10 cellular contexts compared by ENCODE assay signal in genomic region chr10:34526186-34526585, GRCh38.
DNase-seq lines count a peak whose midpoint lies in the region; ATAC-seq and TF ChIP-seq lines count a peak whose summit lies in the region.
"Had no signal": no experiment of that assay in that cellular context is flagged by ENCODE, and none has a peak within 500 bp of the region (broad histone marks: within the 10 kb centered on the region; RNA-seq: fewer than 3 reads in every experiment).

No MANE protein-coding gene starts in this region.

- peak overlapping the region; percentile 97 for H3K27ac ChIP-seq in GM23248
- peak overlapping the region; percentile 7 to 59 (median 36) for H3K27ac ChIP-seq in gastroesophageal sphincter
- H3K27ac ChIP-seq in MM.1S (ENCODE audit: low read length) = no peak overlapping the region

- DNase-seq in GM23248 = peak; percentile 78
- DNase-seq in DMS79 treated with DMSO at 0.1 percent for 48 hours (lab: John Stamatoyannopoulos, UW) = no peak
- DNase-seq in MM.1S = no peak
- no peak for DNase-seq in 8988T
- DNase-seq: activated effector memory CD4-positive, alpha-beta T cell treated with Interleukin-2 at 50 U/mL for 16 hours; DMS153 had no signal

- H3K4me2 ChIP-seq in GM23248 (ENCODE audit: unreplicated experiment) = peak overlapping the region; percentile 78
- peak overlapping the region; percentile 65 for H3K4me2 ChIP-seq in skeletal muscle satellite cell (ENCODE audit: low read length)
- H3K4me2 ChIP-seq in MM.1S (ENCODE audit: low read depth, low read length) = no peak overlapping the region

- in situ Hi-C loops in GM23248 (cut with MboI) = no loop called here

- no peaks in the 10 kb centered on the region for H3K27me3 ChIP-seq in GM23248 (replicated peaks; ENCODE audit: insufficient read depth)
- H3K27me3 ChIP-seq in gastroesophageal sphincter = no peaks in the 10 kb centered on the region
- H3K27me3 ChIP-seq in skeletal muscle satellite cell (ENCODE audit: control insufficient read depth, insufficient read depth, low read length) = no peaks in the 10 kb centered on the region
- no peaks in the 10 kb centered on the region for H3K27me3 ChIP-seq in MM.1S (replicated peaks; ENCODE audit: insufficient read depth, low read length)

- H3K9me2 ChIP-seq in GM23248 (ENCODE audit: insufficient read depth) = no peaks in the 10 kb centered on the region
- H3K9me2 ChIP-seq in MM.1S (replicated peaks; ENCODE audit: insufficient read depth, low read length) = no peaks in the 10 kb centered on the region

- H3F3A ChIP-seq in GM23248 (ENCODE audit: insufficient read depth) = peaks cover 45% of the 10 kb centered on the region
- no peaks in the 10 kb centered on the region for H3F3A ChIP-seq in MM.1S (ENCODE audit: insufficient read depth, low read length)

- H3K36me3 ChIP-seq in GM23248 (ENCODE audit: low read depth) (no peaks in the 10 kb centered on the region), gastroesophageal sphincter (no peaks in the 10 kb centered on the region), skeletal muscle satellite cell (ENCODE audit: insufficient read depth, low read length) (no peaks in the 10 kb centered on the region), MM.1S (replicated peaks; ENCODE audit: insufficient read depth, low read length) (no peaks in the 10 kb centered on the region)

- peak overlapping the region; percentile 55 for H3K4me3 ChIP-seq in GM23248
- H3K4me3 ChIP-seq in gastroesophageal sphincter = no peak overlapping the region
- H3K4me3 ChIP-seq in skeletal muscle satellite cell (ENCODE audit: low read length) = peak overlapping the region; percentile 35
- H3K4me3 ChIP-seq in MM.1S (ENCODE audit: low read length) = no peak overlapping the region

- no peak for TF ChIP-seq POLR2A in gastroesophageal sphincter (IDR thresholded peaks at IDR 0.05)

- H3K9ac ChIP-seq in GM23248 (peak overlapping the region; percentile 82), skeletal muscle satellite cell (ENCODE audit: low read depth, low read length) (peak overlapping the region; percentile 65), MM.1S (ENCODE audit: low read length) (no peak overlapping the region)

- peak overlapping the region; percentile 64 for H2AFZ ChIP-seq in GM23248
- no peak overlapping the region for H2AFZ ChIP-seq in MM.1S (ENCODE audit: low read length)

- WGBS in GM23248 (ENCODE audit: low coverage in 1 of 2, low lambda C conversion rate in 2 of 2, missing lambda C conversion rate in 2 of 2), 2 experiments = 45 to 51% methylated on average over 3 of the region's 3 CpGs
- whole genome bisulfite sequencing in gastroesophageal sphincter (ENCODE audit: low coverage in 1 of 2), 2 donors = 25 to 82% methylated on average over 1 to 3 of the region's 3 CpGs

- TF ChIP-seq CTCF in gastroesophageal sphincter (IDR thresholded peaks at IDR 0.05) = no peak
- TF ChIP-seq CTCF in MM.1S (IDR thresholded peaks at IDR 0.05; ENCODE audit: low read length) = no peak

- H3K79me2 ChIP-seq in GM23248 (ENCODE audit: insufficient read depth) = peaks cover 8% of the 10 kb centered on the region; the same call in 1 of the 2 replicates
- peaks cover 61% of the 10 kb centered on the region for H3K79me2 ChIP-seq in MM.1S (ENCODE audit: low read length)

- peaks cover 36% of the 10 kb centered on the region for H3K4me1 ChIP-seq in GM23248 (ENCODE audit: insufficient read depth)
- H3K4me1 ChIP-seq in gastroesophageal sphincter = peaks cover 0 to 33% (median 9%) of the 10 kb centered on the region in 3 donors
- peaks cover 32% of the 10 kb centered on the region for H3K4me1 ChIP-seq in skeletal muscle satellite cell (ENCODE audit: control insufficient read depth, insufficient read depth, low read length)
- H3K4me1 ChIP-seq in MM.1S (ENCODE audit: low read length) = peaks cover 12% of the 10 kb centered on the region

- TF ChIP-seq EP300 in gastroesophageal sphincter (IDR thresholded peaks at IDR 0.05) = no peak

- H3K9me3 ChIP-seq in GM23248 (ENCODE audit: low read depth) = no peaks in the 10 kb centered on the region
- H3K9me3 ChIP-seq in gastroesophageal sphincter = peaks cover 0 to 4% (median 0%) of the 10 kb centered on the region in 3 donors
- H3K9me3 ChIP-seq in skeletal muscle satellite cell (replicated peaks; ENCODE audit: low read length) = no peaks in the 10 kb centered on the region
- H3K9me3 ChIP-seq in MM.1S (replicated peaks; ENCODE audit: insufficient read depth, low read length) = no peaks in the 10 kb centered on the region

- ATAC-seq in SK-N-SH treated with all-trans-retinoic acid at 6 μM for 48 hours (peak; percentile 41), gastroesophageal sphincter (no peak), HG02938 (IDR thresholded peaks at IDR 0.05; ENCODE audit: unreplicated experiment) (no peak)

- H4K20me1 ChIP-seq in GM23248 (ENCODE audit: insufficient read depth) (no peaks in the 10 kb centered on the region), MM.1S (ENCODE audit: insufficient read depth, low read length) (peaks cover 5% of the 10 kb centered on the region; the same call in 1 of the 2 replicates)

TF ChIP-seq in SK-N-SH treated with all-trans-retinoic acid at 6 μM for 48 hours, 23 proteins besides CTCF, POLR2A, EP300 and RAD21 (continues in another document):
- no peak for TF ChIP-seq TSHZ2 (CRISPR knock-in tag; IDR thresholded peaks at IDR 0.05)
- TF ChIP-seq CSRNP3 (CRISPR knock-in tag; IDR thresholded peaks at IDR 0.05) = no peak
- TF ChIP-seq CSDC2 (CRISPR knock-in tag; IDR thresholded peaks at IDR 0.05) = no peak
- TF ChIP-seq PATZ1 (CRISPR knock-in tag; IDR thresholded peaks at IDR 0.05; ENCODE audit: borderline replicate concordance) = no peak
- no peak for TF ChIP-seq OSR1 (CRISPR knock-in tag; IDR thresholded peaks at IDR 0.05)
- no peak for TF ChIP-seq ZFP30 (CRISPR knock-in tag; IDR thresholded peaks at IDR 0.05)
- TF ChIP-seq RARB (CRISPR knock-in tag; IDR thresholded peaks at IDR 0.05) = no peak
- no peak for TF ChIP-seq CREB5 (CRISPR knock-in tag; IDR thresholded peaks at IDR 0.05; ENCODE audit: low read depth)
- TF ChIP-seq ESRRG (CRISPR knock-in tag; IDR thresholded peaks at IDR 0.05) = no peak
- TF ChIP-seq TOX (CRISPR knock-in tag; IDR thresholded peaks at IDR 0.05; ENCODE audit: borderline replicate concordance) = no peak

Comparison
In these comparisons a context has a peak if more than half of its experiments do, and no peak if none do; other contexts are left out.
1. H3K4me3 ChIP-seq: peak in GM23248 (single experiment) and skeletal muscle satellite cell (single experiment); none in gastroesophageal sphincter (0 of 2) and MM.1S (single experiment).